Comparison of ENCODE assay signal across 15 cellular contexts in the genomic region with DNA sequence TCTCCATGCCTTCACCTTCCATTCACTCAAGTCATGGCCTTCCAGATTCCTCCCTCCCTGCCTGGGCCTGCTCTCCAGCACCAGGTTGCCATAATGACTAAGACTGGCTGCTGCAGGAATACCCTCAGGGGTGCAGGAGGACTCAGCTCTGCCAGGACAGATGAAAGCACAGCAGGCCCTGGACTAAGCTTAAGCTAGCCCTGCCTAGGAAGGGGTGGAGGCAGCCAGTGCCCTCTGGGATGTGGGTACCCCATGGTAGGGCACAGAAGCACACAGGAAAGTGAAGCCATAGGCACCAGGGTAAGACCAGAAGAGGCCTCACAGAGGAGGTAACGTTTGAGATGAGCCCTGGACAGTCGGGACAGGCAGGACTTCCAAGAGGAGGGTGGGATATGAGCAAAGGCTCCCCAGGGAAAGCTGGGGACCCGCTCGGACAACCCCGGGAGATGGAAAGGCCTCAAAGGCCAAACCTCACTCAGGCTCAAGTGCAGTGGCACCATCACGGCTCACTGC. TPM values are rescaled to one million over a fixed set of nuclear protein-coding genes. Genes with fewer than 3 reads are reported as not detected.
DNase-seq lines count a peak whose midpoint lies in the region; ATAC-seq and TF ChIP-seq lines count a peak whose summit lies in the region.
"Had no signal": no experiment of that assay in that cellular context is flagged by ENCODE, and none has a peak within 500 bp of the region (broad histone marks: within the 10 kb centered on the region; RNA-seq: fewer than 3 reads in every experiment).

No MANE protein-coding gene starts in this region.

- H3K27me3 ChIP-seq in fibroblast of lung (ENCODE audit: control insufficient read depth, insufficient read depth, low read length) (no peaks in the 10 kb centered on the region), spleen (replicated peaks in 1 of 7) (peaks cover 0 to 11% (median 0%) of the 10 kb centered on the region in 7 donors)
- H3K27me3 ChIP-seq: heart right ventricle had no signal

- TF ChIP-seq POLR2A in spleen (IDR thresholded peaks at IDR 0.05), result no peak

- peaks cover 67% of the 10 kb centered on the region for H3K36me3 Mint-ChIP-seq in activated T-cell treated with anti-CD3 and anti-CD28 coated beads, Interleukin-2, amount 50 U/mL, for 24 hours (ENCODE audit: low read depth)
- H3K36me3 Mint-ChIP-seq in T-helper 17 cell (ENCODE audit: low read depth), result peaks cover 6% of the 10 kb centered on the region

- peak overlapping the region; percentile 1 for H3K27ac Mint-ChIP-seq in activated T-cell treated with anti-CD3 and anti-CD28 coated beads, Interleukin-2, amount 50 U/mL, for 24 hours
- peak overlapping the region; percentile 53 for H3K27ac Mint-ChIP-seq in T-helper 17 cell

- 86 to 98% (median 90%) methylated on average over 6 of the region's 6 CpGs for WGBS in spleen, 5 donors

- peaks cover 34% of the 10 kb centered on the region for H3K36me3 ChIP-seq in fibroblast of lung (ENCODE audit: control insufficient read depth, insufficient read depth, low read length)
- H3K36me3 ChIP-seq in spleen, result peaks cover 7 to 68% (median 53%) of the 10 kb centered on the region in 6 donors

- H3K9ac ChIP-seq in fibroblast of lung (ENCODE audit: insufficient read depth, low read length), result no peak overlapping the region

- H3K4me3 ChIP-seq in fibroblast of lung (replicated peaks in 1 of 4; ENCODE audit: control extremely low read depth in 1 of 4, insufficient read depth in 1 of 4, low read depth in 3 of 4, low read length in 4 of 4), result no peak overlapping the region
- no peak overlapping the region for H3K4me3 ChIP-seq in spleen
- H3K4me3 ChIP-seq: heart right ventricle, thoracic aorta had no signal

- no peaks in the 10 kb centered on the region for H3K9me3 Mint-ChIP-seq in activated T-cell treated with anti-CD3 and anti-CD28 coated beads, Interleukin-2, amount 50 U/mL, for 24 hours

- H3K9me3 ChIP-seq in T-helper 17 cell (ENCODE audit: control insufficient read depth, low read length, poor library complexity, severe bottlenecking) (no peaks in the 10 kb centered on the region), fibroblast of lung (ENCODE audit: control insufficient read depth, insufficient read depth, low read depth, low read length) (no peaks in the 10 kb centered on the region), spleen (no peaks in the 10 kb centered on the region)
- H3K9me3 ChIP-seq: Caco-2, heart right ventricle, thoracic aorta had no signal

- no peaks in the 10 kb centered on the region for H4K20me1 ChIP-seq in fibroblast of lung (ENCODE audit: control insufficient read depth, extremely low read depth, insufficient read depth, low read length)

- no peaks in the 10 kb centered on the region for H3K27me3 Mint-ChIP-seq in activated T-cell treated with anti-CD3 and anti-CD28 coated beads, Interleukin-2, amount 50 U/mL, for 24 hours
- no peaks in the 10 kb centered on the region for H3K27me3 Mint-ChIP-seq in T-helper 17 cell

- ATAC-seq in T-helper 17 cell, result no peak
- ATAC-seq in HG03097 (IDR thresholded peaks at IDR 0.05; ENCODE audit: low FRiP score, unreplicated experiment), result no peak
- ATAC-seq in HG02642 (IDR thresholded peaks at IDR 0.05; ENCODE audit: poor library complexity, unreplicated experiment), result no peak
- ATAC-seq: heart right ventricle, Panc1 had no signal

- no peak overlapping the region for H2AFZ ChIP-seq in fibroblast of lung (ENCODE audit: low read length)

- no peak overlapping the region for H3K4me2 ChIP-seq in fibroblast of lung (ENCODE audit: extremely low read depth, insufficient read depth, low read length)

- no peak for DNase-seq in activated T-cell treated with anti-CD3 and anti-CD28 coated beads, Interleukin-2, amount 50 U/mL, for 24 hours
- no peak for DNase-seq in activated T-cell treated with anti-CD3 and anti-CD28 coated beads, Interleukin-2, amount 50 U/mL, for 48 hours
- no peak for DNase-seq in T-helper 17 cell
- DNase-seq in fibroblast of lung (ENCODE audit: low read depth in 2 of 2), result no peak
- peak; percentile 47 for DNase-seq in spleen
- DNase-seq in AG20443 (ENCODE audit: low spot score), result no peak
- DNase-seq: Caco-2, heart right ventricle, MM.1S, NCI-H2029 treated with DMSO at 0.1 percent for 48 hours had no signal

- H3K27ac ChIP-seq in fibroblast of lung (ENCODE audit: insufficient read depth, low read length) (peak overlapping the region; percentile 32), spleen (no peak overlapping the region)
- H3K27ac ChIP-seq: heart right ventricle, thoracic aorta had no signal

- TF ChIP-seq CTCF in fibroblast of lung (conservative IDR thresholded peaks at IDR 0.05 in 1 of 2, IDR thresholded peaks at IDR 0.05 in 1 of 2; ENCODE audit: low read depth in 1 of 2, low read length in 2 of 2) (no peak), spleen (IDR thresholded peaks at IDR 0.05 in 8 of 11, conservative IDR thresholded peaks at IDR 0.05 in 3 of 11) (no peak)

- peaks cover 44% of the 10 kb centered on the region for H3K4me1 Mint-ChIP-seq in activated T-cell treated with anti-CD3 and anti-CD28 coated beads, Interleukin-2, amount 50 U/mL, for 24 hours (ENCODE audit: low read depth)
- H3K4me1 Mint-ChIP-seq in T-helper 17 cell, result peaks cover 26% of the 10 kb centered on the region

- no peak overlapping the region for H3K4me3 Mint-ChIP-seq in activated T-cell treated with anti-CD3 and anti-CD28 coated beads, Interleukin-2, amount 50 U/mL, for 24 hours
- H3K4me3 Mint-ChIP-seq in T-helper 17 cell, result no peak overlapping the region

- H3K4me1 ChIP-seq in fibroblast of lung (ENCODE audit: control insufficient read depth, extremely low read depth, insufficient read depth, low read length) (peaks cover 41% of the 10 kb centered on the region), spleen (peaks cover 20 to 64% (median 46%) of the 10 kb centered on the region in 6 donors)

- H3K79me2 ChIP-seq in fibroblast of lung (ENCODE audit: control insufficient read depth, insufficient read depth, low read length), result peaks cover 36% of the 10 kb centered on the region

- intact Hi-C loops in spleen (cut with DNase I; ENCODE audit: low total_unique reads), result no loop called here

RNA-seq across cellular contexts. Expression of a gene that starts 3.0 kb away (rescaled TPM):
- 1 to 10 TPM; 1.9 to 3.4 TPM for total RNA-seq in T-helper 17 cell
- 12.6 and 22.1 TPM in 2 replicates for total RNA-seq in fibroblast of lung
- polyA plus RNA-seq in fibroblast of lung, result 6.3 and 10.6 TPM in 2 replicates
- 20.1 and 38.9 TPM in 2 replicates for polyA plus RNA-seq in fibroblast of lung (2012)
- 11.7 and 30.8 TPM in 2 replicates for polyA minus RNA-seq in fibroblast of lung (ENCODE audit: low replicate concordance)
- total RNA-seq in spleen, result 10 to 100 TPM in 1 of 7 donors, 1 to 10 TPM in 6; 5.7 to 10.9 (median 8.9) TPM
- 1 to 10 TPM; 2.3 to 7.8 (median 7.0) TPM for polyA plus RNA-seq in spleen

RNA-seq across cellular contexts. Expression of a gene that starts 5.7 kb away (rescaled TPM):
- total RNA-seq in T-helper 17 cell (10 to 100 TPM; 44.3 to 53.9 TPM), fibroblast of lung (43.9 and 50.6 TPM in 2 replicates), spleen (10 to 100 TPM; 32.3 to 52.5 (median 37.2) TPM)
- polyA plus RNA-seq in fibroblast of lung (25.7 and 41.6 TPM in 2 replicates), spleen (10 to 100 TPM; 61.6 to 90.6 (median 83.0) TPM)
- 32.5 and 59.6 TPM in 2 replicates for polyA plus RNA-seq in fibroblast of lung (2012)
- polyA minus RNA-seq in fibroblast of lung (ENCODE audit: low replicate concordance), result 9.5 and 19.5 TPM in 2 replicates

RNA-seq across cellular contexts. Expression of a gene that starts 8.2 kb away (rescaled TPM):
- total RNA-seq in T-helper 17 cell (1 to 10 TPM; 2.4 to 2.8 TPM), fibroblast of lung (34.7 and 48.9 TPM in 2 replicates), spleen (10 to 100 TPM in 5 of 7 donors, 1 to 10 TPM in 2; 6.3 to 23.4 (median 13.9) TPM)
- polyA plus RNA-seq in fibroblast of lung (13.1 and 15.7 TPM in 2 replicates), spleen (1 to 10 TPM; 4.3 to 8.9 (median 8.7) TPM)
- polyA plus RNA-seq in fibroblast of lung (2012), result 20.9 and 28.3 TPM in 2 replicates
- 3.9 and 4.4 TPM in 2 replicates for polyA minus RNA-seq in fibroblast of lung (ENCODE audit: low replicate concordance)

RNA-seq across cellular contexts. Expression of a gene that starts 22.4 kb away (rescaled TPM):
- total RNA-seq in T-helper 17 cell, result not detected
- total RNA-seq in fibroblast of lung, result 52.6 and 95.6 TPM in 2 replicates
- polyA plus RNA-seq in fibroblast of lung, result 98.8 and 132 TPM in 2 replicates
- 418 and 663 TPM in 2 replicates for polyA plus RNA-seq in fibroblast of lung (2012)
- polyA minus RNA-seq in fibroblast of lung (ENCODE audit: low replicate concordance), result 333 and 643 TPM in 2 replicates
- 10 to 100 TPM in 2 of 7 donors, 1 to 10 TPM in 5; 4.7 to 15.7 (median 6.5) TPM for total RNA-seq in spleen
- polyA plus RNA-seq in spleen, result 1 to 10 TPM; 1.7 to 2.7 (median 2.0) TPM
- total RNA-seq: HT-29 had no signal

RNA-seq across cellular contexts. Expression of a gene that starts 32.3 kb away (rescaled TPM):
- total RNA-seq in T-helper 17 cell (1 to 10 TPM; 5.4 TPM), fibroblast of lung (under 0.01 and 0.17 TPM in 2 replicates), spleen (1 to 10 TPM; 1.9 to 5.0 (median 4.0) TPM)
- polyA plus RNA-seq in fibroblast of lung (0.15 and 1.7 TPM in 2 replicates), spleen (1 to 10 TPM; 4.8 to 8.4 (median 7.4) TPM)
- 0.43 and 3.1 TPM in 2 replicates for polyA plus RNA-seq in fibroblast of lung (2012)
- polyA minus RNA-seq in fibroblast of lung (ENCODE audit: low replicate concordance), result 0.11 and 6.4 TPM in 2 replicates
